In genomic region chr1:229506633-229507032, GRCh38 we compare ENCODE assay signal across 12 cellular contexts. TPM values are rescaled to one million over a fixed set of nuclear protein-coding genes. Genes with fewer than 3 reads are reported as not detected.
DNase-seq lines count a peak whose midpoint lies in the region; ATAC-seq and TF ChIP-seq lines count a peak whose summit lies in the region.
"Had no signal": no experiment of that assay in that cellular context is flagged by ENCODE, and none has a peak within 500 bp of the region (broad histone marks: within the 10 kb centered on the region; RNA-seq: fewer than 3 reads in every experiment).

No MANE protein-coding gene starts in this region.

- peak overlapping the region; percentile 89; the same call in 1 of the 2 replicates for H3K9ac ChIP-seq in DND-41 (ENCODE audit: low read depth, low read length)
- no peak overlapping the region for H3K9ac ChIP-seq in KMS-11
- peak overlapping the region; percentile 98 for H3K9ac ChIP-seq in mammary epithelial cell (ENCODE audit: insufficient read depth, low read length)

- H3K4me2 ChIP-seq in DND-41 (ENCODE audit: insufficient read depth, low read length) (peak overlapping the region; percentile 90), KMS-11 (peak overlapping the region; percentile 52), mammary epithelial cell (ENCODE audit: insufficient read depth, low read depth, low read length) (peak overlapping the region; percentile 85)

- H2AFZ ChIP-seq in DND-41 (ENCODE audit: low read depth, low read length) (no peak overlapping the region), KMS-11 (ENCODE audit: low read depth) (no peak overlapping the region), mammary epithelial cell (ENCODE audit: low read depth, low read length) (no peak overlapping the region)

- no peaks in the 10 kb centered on the region for H3K36me3 Mint-ChIP-seq in neural crest cell (ENCODE audit: low read depth)

- H3K27ac ChIP-seq in DND-41 (ENCODE audit: low read length) (no peak overlapping the region), KMS-11 (no peak overlapping the region), mammary epithelial cell (ENCODE audit: insufficient read depth, low read depth, low read length) (no peak overlapping the region)

- peaks cover 18% of the 10 kb centered on the region for H3K36me3 ChIP-seq in DND-41 (ENCODE audit: insufficient read depth, low read length)
- H3K36me3 ChIP-seq in KMS-11 (ENCODE audit: insufficient read depth) = no peaks in the 10 kb centered on the region
- H3K36me3 ChIP-seq in mammary epithelial cell (ENCODE audit: insufficient read depth, low read length) = peaks cover 4% of the 10 kb centered on the region

- 72% methylated on average over 8 of the region's 8 CpGs for WGBS in mammary epithelial cell (ENCODE audit: low coverage, missing lambda C conversion rate)

- CTCF ChIA-PET in mammary epithelial cell (lab: Charles Lee; ENCODE audit: low non-redundant PET) = no interaction called here

- TF ChIP-seq CTCF in DND-41 (IDR thresholded peaks at IDR 0.05; ENCODE audit: borderline replicate concordance, extremely low read depth, low read length, poor library complexity, severe bottlenecking) (no peak), KMS-11 (conservative IDR thresholded peaks at IDR 0.05; ENCODE audit: low read depth, low read length) (no peak), mammary epithelial cell (conservative IDR thresholded peaks at IDR 0.05 in 1 of 2, IDR thresholded peaks at IDR 0.05 in 1 of 2; ENCODE audit: extremely low read depth in 1 of 2, insufficient read depth in 1 of 2, low read depth in 1 of 2, low read length in 2 of 2) (no peak), neural crest cell (conservative IDR thresholded peaks at IDR 0.05) (no peak), GM13977 (IDR thresholded peaks at IDR 0.05; ENCODE audit: extremely low read depth, insufficient read depth, missing control alignments) (no peak)

- H3K4me1 ChIP-seq in DND-41 (ENCODE audit: insufficient read depth, low read length) = peaks cover 33% of the 10 kb centered on the region
- peaks cover 17% of the 10 kb centered on the region for H3K4me1 ChIP-seq in KMS-11 (ENCODE audit: low read depth, poor library complexity, severe bottlenecking)
- H3K4me1 ChIP-seq in mammary epithelial cell (ENCODE audit: insufficient read depth, low read length) = peaks cover 19% of the 10 kb centered on the region

- no peaks in the 10 kb centered on the region for H3K27me3 Mint-ChIP-seq in neural crest cell (ENCODE audit: low read depth)

- no peak for ATAC-seq in DND-41 (ENCODE audit: insufficient read depth, low read depth)
- ATAC-seq in HG02852 (IDR thresholded peaks at IDR 0.05; ENCODE audit: unreplicated experiment) = no peak

- H3K9me3 ChIP-seq in DND-41 (ENCODE audit: insufficient read depth, low read length, severe bottlenecking) = no peaks in the 10 kb centered on the region
- H3K9me3 ChIP-seq in mammary epithelial cell (replicated peaks; ENCODE audit: insufficient read depth, low read length) = no peaks in the 10 kb centered on the region
- H3K9me3 ChIP-seq: tibial nerve had no signal

- H3K27me3 ChIP-seq in DND-41 (ENCODE audit: insufficient read depth, low read length, poor library complexity) = no peaks in the 10 kb centered on the region
- no peaks in the 10 kb centered on the region for H3K27me3 ChIP-seq in KMS-11 (ENCODE audit: insufficient read depth, low read depth)
- H3K27me3 ChIP-seq in mammary epithelial cell (ENCODE audit: insufficient read depth, low read length) = no peaks in the 10 kb centered on the region
- H3K27me3 ChIP-seq: tibial nerve had no signal

- H3K4me3 Mint-ChIP-seq in neural crest cell = peak overlapping the region; percentile 94

- peaks cover 23% of the 10 kb centered on the region for H3K4me1 Mint-ChIP-seq in neural crest cell

- H3K9me3 Mint-ChIP-seq in neural crest cell = no peaks in the 10 kb centered on the region

- dilution Hi-C loops in mammary epithelial cell (cut with HindIII; ENCODE audit: low sequenced_read_pairs) = no loop called here

- H3K4me3 ChIP-seq in DND-41 (ENCODE audit: low read depth in 1 of 2, low read length in 2 of 2) (peak overlapping the region; percentile 85 to 88; a peak in 3 of 4 replicates), KMS-11 (IDR thresholded peaks at IDR 0.05; ENCODE audit: insufficient read depth, low read depth, low read length) (no peak overlapping the region), mammary epithelial cell (replicated peaks in 1 of 3; ENCODE audit: insufficient read depth in 1 of 3, low read depth in 2 of 3, low read length in 3 of 3) (peak overlapping the region; percentile 85 to 96 (median 90))

- H4K20me1 ChIP-seq in DND-41 (ENCODE audit: insufficient read depth, low read length) (no peaks in the 10 kb centered on the region), KMS-11 (ENCODE audit: insufficient read depth) (no peaks in the 10 kb centered on the region), mammary epithelial cell (ENCODE audit: insufficient read depth, low read length) (no peaks in the 10 kb centered on the region)

- H3K79me2 ChIP-seq in DND-41 (ENCODE audit: insufficient read depth, low read length) = peaks cover 47% of the 10 kb centered on the region
- H3K79me2 ChIP-seq in KMS-11 (ENCODE audit: insufficient read depth, low read depth) = peaks cover 27% of the 10 kb centered on the region
- peaks cover 35% of the 10 kb centered on the region for H3K79me2 ChIP-seq in mammary epithelial cell (ENCODE audit: insufficient read depth, low read length)

- DNase-seq in DND-41 (no peak), mammary epithelial cell (no peak), neural crest cell (ENCODE audit: low read depth, low spot score) (no peak), NCI-H2107 (lab: John Stamatoyannopoulos, UW) (no peak), GM13977 (ENCODE audit: low spot score) (no peak)
- DNase-seq: caudate nucleus; midbrain; NCI-H1436; stimulated activated CD4-positive, alpha-beta T cell treated with anti-CD3 and anti-CD28 coated beads, Interleukin-2, amount 100 ng/mL, for 24 hours had no signal

- no TSS peak for BruUV-seq in mammary epithelial cell (replicated peaks; lab: Mats Ljungman, UMichigan)

- no peak overlapping the region for H3K27ac Mint-ChIP-seq in neural crest cell (ENCODE audit: unreplicated experiment)

- intact Hi-C loops in mammary epithelial cell (cut with micrococcal nuclease) = no loop called here

- in situ Hi-C loops in mammary epithelial cell (cut with MboI; ENCODE audit: low sequenced_read_pairs in 2 of 2) (no loop called here), GM13977 (cut with MboI; ENCODE audit: low pct_unique_long_range_greater_than_20kb, low sequenced_read_pairs, unreplicated experiment) (loop anchor here (10.0 kb wide), 1 partner anchor 252 kb away; no protein-coding TSS in a partner anchor)

RNA-seq across cellular contexts. Expression of gene NUP133, which starts 1.5 kb away (rescaled TPM):
- total RNA-seq in mammary epithelial cell = 10 to 100 TPM; 28.8 to 34.8 TPM
- polyA plus RNA-seq in mammary epithelial cell = 11.7 TPM
- 19.2 TPM for polyA minus RNA-seq in mammary epithelial cell
- total RNA-seq in neural crest cell = 63.7 and 66.1 TPM in 2 replicates

RNA-seq across cellular contexts. Expression of gene ABCB10, which starts 51.9 kb away (rescaled TPM):
- total RNA-seq in mammary epithelial cell (10 to 100 TPM; 20.2 to 22.7 TPM), neural crest cell (24.0 and 25.2 TPM in 2 replicates)
- 10.2 TPM for polyA plus RNA-seq in mammary epithelial cell
- polyA minus RNA-seq in mammary epithelial cell = 10.1 TPM
